ENCODE assay signal across 13 cellular contexts in genomic region chr12:12882288-12882687, GRCh38. TPM values are rescaled to one million over a fixed set of nuclear protein-coding genes. Genes with fewer than 3 reads are reported as not detected.
"Had no signal": no experiment of that assay in that cellular context is flagged by ENCODE, and none has a peak within 500 bp of the region (broad histone marks: within the 10 kb centered on the region; RNA-seq: fewer than 3 reads in every experiment).

No MANE protein-coding gene starts in this region.

- H3K27me3 ChIP-seq: dorsolateral prefrontal cortex, thyroid gland had no signal

- H3K4me3 ChIP-seq: dorsolateral prefrontal cortex, esophagus squamous epithelium, thyroid gland had no signal

- H3K27ac ChIP-seq: dorsolateral prefrontal cortex had no signal

- FAIRE-seq: endometrium had no signal

- H3K9me3 ChIP-seq: esophagus squamous epithelium, thyroid gland had no signal

- ATAC-seq: activated T-cell treated with anti-CD3 and anti-CD28 coated beads, Interleukin-2, amount 50 U/mL, for 4 hours; left lobe of liver had no signal

- DNase-seq: activated CD4-positive, alpha-beta memory T cell treated with anti-CD3 and anti-CD28 coated beads for 36 hours; activated CD4-positive, alpha-beta T cell treated with anti-CD3 and anti-CD28 coated beads for 1 hour; activated gamma-delta T cell; activated T-cell treated with anti-CD3 and anti-CD28 coated beads, Interleukin-2, amount 50 U/mL, for 4 hours; amygdala; dorsolateral prefrontal cortex; esophagus squamous epithelium; retina; stimulated activated CD4-positive, alpha-beta T cell treated with anti-CD3 and anti-CD28 coated beads, Interleukin-15, amount 100 ng/mL, for 24 hours; thyroid gland had no signal

- H3K36me3 ChIP-seq: esophagus squamous epithelium, thyroid gland had no signal

RNA-seq across cellular contexts. Expression of gene GPRC5A, which starts 9.1 kb away (rescaled TPM):
- total RNA-seq: neural crest cell had no signal
